ENCODE assay signal across 20 cellular contexts in genomic region chr7:108403597-108404217, GRCh38. TPM values are rescaled to one million over a fixed set of nuclear protein-coding genes. Genes with fewer than 3 reads are reported as not detected.
DNase-seq lines count a peak whose midpoint lies in the region; ATAC-seq and TF ChIP-seq lines count a peak whose summit lies in the region.
"Had no signal": no experiment of that assay in that cellular context is flagged by ENCODE, and none has a peak within 500 bp of the region (broad histone marks: within the 10 kb centered on the region; RNA-seq: fewer than 3 reads in every experiment).

No MANE protein-coding gene starts in this region.

- peaks cover 46% of the 10 kb centered on the region for H3K4me1 Mint-ChIP-seq in brain

- H3K9me2 ChIP-seq in SK-N-SH = no peaks in the 10 kb centered on the region

- H4K20me1 ChIP-seq in SK-N-SH (ENCODE audit: insufficient read depth) = no peaks in the 10 kb centered on the region

- peak; percentile 11; the same call in 1 of the 2 replicates for TF ChIP-seq RAD21 in SK-N-SH (IDR thresholded peaks at IDR 0.05; ENCODE audit: low read length)

- H3K9me3 Mint-ChIP-seq in brain = peaks cover 0 to 2% (median 0%) of the 10 kb centered on the region in 5 experiments
- H3K9me3 Mint-ChIP-seq: activated naive CD4-positive, alpha-beta T cell treated with anti-CD3 and anti-CD28 coated beads for 36 hours; naive thymus-derived CD8-positive, alpha-beta T cell had no signal

- no peaks in the 10 kb centered on the region for H3K36me3 ChIP-seq in SK-N-SH (replicated peaks in 1 of 2; ENCODE audit: control insufficient read depth in 1 of 2, insufficient read depth in 2 of 2, low read length in 1 of 2)
- H3K36me3 ChIP-seq: MG63, suprapubic skin had no signal

- DNase-seq in SK-N-SH = peak; percentile 25
- peak; percentile 89 for DNase-seq in NCI-H1694 (lab: John Stamatoyannopoulos, UW)
- no peak for DNase-seq in epidermal melanocyte (ENCODE audit: insufficient read length, low spot score)
- no peak for DNase-seq in NCI-H510A treated with DMSO at 0.1 percent for 48 hours (lab: John Stamatoyannopoulos, UW)
- DNase-seq: activated CD4-positive, alpha-beta T cell treated with anti-CD3 and anti-CD28 coated beads, Interleukin-2, amount 50 U/mL, for 1 hour; activated naive CD4-positive, alpha-beta T cell treated with anti-CD3 and anti-CD28 coated beads for 36 hours; cortex of kidney; left ventricle myocardium superior; MG63; midbrain; naive thymus-derived CD8-positive, alpha-beta T cell; NCI-H774; small intestine; stimulated activated CD4-positive, alpha-beta T cell treated with anti-CD3 and anti-CD28 coated beads, Interleukin-2, amount 100 ng/mL, for 24 hours had no signal

- POLR2A ChIA-PET in SK-N-SH (lab: Yijun Ruan, JAX) = interaction anchor here (0.8 to 1.0 kb wide), 2 partner anchors 52 to 99 kb away, joined by 3 read pairs; no protein-coding TSS in a partner anchor

- TF ChIP-seq CTCF in SK-N-SH (IDR thresholded peaks at IDR 0.05) (no peak), brain (conservative IDR thresholded peaks at IDR 0.05) (no peak)

- no peaks in the 10 kb centered on the region for H3F3A ChIP-seq in SK-N-SH (replicated peaks; ENCODE audit: insufficient read depth)

- H3K27ac ChIP-seq in SK-N-SH (ENCODE audit: low read depth in 2 of 2, low read length in 1 of 2) = peak overlapping the region in 1 of 2 experiments; percentile 80; a peak in 2 of 4 replicates
- H3K27ac ChIP-seq: C4-2B, GM23248, suprapubic skin had no signal

- H3K4me3 Mint-ChIP-seq in brain = peak overlapping the region in 1 of 5 experiments; percentile 23
- H3K4me3 Mint-ChIP-seq: activated naive CD4-positive, alpha-beta T cell treated with anti-CD3 and anti-CD28 coated beads for 36 hours; naive thymus-derived CD8-positive, alpha-beta T cell had no signal

- peaks cover 10% of the 10 kb centered on the region for H3K36me3 Mint-ChIP-seq in brain

- H3K79me2 ChIP-seq in SK-N-SH (ENCODE audit: insufficient read depth) = no peaks in the 10 kb centered on the region

- CTCF ChIA-PET in SK-N-SH (lab: Yijun Ruan, JAX) = interaction anchor here (0.6 to 3.9 kb wide), 7 partner anchors 41 to 402 kb away, joined by 3 to 15 read pairs (median 4); no protein-coding TSS in a partner anchor

- no peaks in the 10 kb centered on the region for H3K27me3 Mint-ChIP-seq in brain

- TF ChIP-seq EP300 in SK-N-SH (IDR thresholded peaks at IDR 0.05; ENCODE audit: borderline replicate concordance in 1 of 2, low read depth in 1 of 2, low read length in 1 of 2) = no peak

- no peaks in the 10 kb centered on the region for H3K27me3 ChIP-seq in SK-N-SH (ENCODE audit: insufficient read depth)
- H3K27me3 ChIP-seq: MG63, suprapubic skin had no signal

- no peak overlapping the region for H2AFZ ChIP-seq in SK-N-SH (ENCODE audit: low read depth)
- H2AFZ ChIP-seq: GM23248 had no signal

- H3K4me2 ChIP-seq in SK-N-SH = no peak overlapping the region

- ATAC-seq in SK-N-SH treated with all-trans-retinoic acid at 6 μM for 48 hours = no peak
- ATAC-seq in HG02885 (IDR thresholded peaks at IDR 0.05; ENCODE audit: poor library complexity, unreplicated experiment) = no peak
- ATAC-seq: naive thymus-derived CD8-positive, alpha-beta T cell had no signal

- H3K27ac Mint-ChIP-seq in brain = peak overlapping the region in 3 of 5 experiments; percentile 38 to 100 (median 65)
- H3K27ac Mint-ChIP-seq: activated naive CD4-positive, alpha-beta T cell treated with anti-CD3 and anti-CD28 coated beads for 36 hours; naive thymus-derived CD8-positive, alpha-beta T cell had no signal

- H3K4me3 ChIP-seq in SK-N-SH (ENCODE audit: low read depth in 2 of 2, low read length in 1 of 2) = no peak overlapping the region
- H3K4me3 ChIP-seq: GM23248, MG63, suprapubic skin had no signal

- whole genome bisulfite sequencing in SK-N-SH (ENCODE audit: low lambda C conversion rate) = 57% methylated on average over 9 of the region's 9 CpGs

- H3K4me1 ChIP-seq in SK-N-SH (ENCODE audit: control insufficient read depth in 1 of 2, insufficient read depth in 2 of 2, low read depth in 1 of 2, low read length in 1 of 2) = peaks cover 3 to 31% of the 10 kb centered on the region in 2 experiments; a peak in 3 of 4 replicates
- H3K4me1 ChIP-seq: suprapubic skin had no signal

- no peaks in the 10 kb centered on the region for H3K9me3 ChIP-seq in SK-N-SH
- H3K9me3 ChIP-seq: MG63, suprapubic skin had no signal

- no peak overlapping the region for H3K9ac ChIP-seq in SK-N-SH
- H3K9ac ChIP-seq: GM23248 had no signal

TF ChIP-seq in SK-N-SH, 30 proteins besides CTCF, POLR2A, EP300 and RAD21:
- TF ChIP-seq IRF3 (IDR thresholded peaks at IDR 0.05; ENCODE audit: low read depth, low read length) = no peak
- TF ChIP-seq RCOR1 (IDR thresholded peaks at IDR 0.05; ENCODE audit: low read length) = peak; percentile 54
- TF ChIP-seq SIN3A (IDR thresholded peaks at IDR 0.05; ENCODE audit: borderline replicate concordance, low read depth, low read length) = no peak
- peak; percentile 41 for TF ChIP-seq CHD2 (IDR thresholded peaks at IDR 0.05; ENCODE audit: low read length, partially characterized antibody)
TF ChIP-seq in SK-N-SH: peak in this region for 2.

TF ChIP-seq in SK-N-SH treated with all-trans-retinoic acid at 6 μM for 48 hours, 23 proteins besides CTCF, POLR2A, EP300 and RAD21:
- TF ChIP-seq ZFP3 (CRISPR knock-in tag; IDR thresholded peaks at IDR 0.05) (no peak), CSDC2 (CRISPR knock-in tag; IDR thresholded peaks at IDR 0.05) (no peak), ZC3H10 (CRISPR knock-in tag; IDR thresholded peaks at IDR 0.05) (no peak), ESRRG (CRISPR knock-in tag; IDR thresholded peaks at IDR 0.05) (no peak), TOX (CRISPR knock-in tag; IDR thresholded peaks at IDR 0.05; ENCODE audit: borderline replicate concordance) (no peak), SNAI2 (CRISPR knock-in tag; IDR thresholded peaks at IDR 0.05) (no peak), CSRNP3 (CRISPR knock-in tag; IDR thresholded peaks at IDR 0.05) (no peak), TCF4 (CRISPR knock-in tag; IDR thresholded peaks at IDR 0.05; ENCODE audit: borderline replicate concordance) (no peak), ZNF565 (CRISPR knock-in tag; conservative IDR thresholded peaks at IDR 0.05; ENCODE audit: low read depth) (no peak), OSR1 (CRISPR knock-in tag; IDR thresholded peaks at IDR 0.05) (no peak), PPARA (CRISPR knock-in tag; IDR thresholded peaks at IDR 0.05; ENCODE audit: borderline replicate concordance) (no peak), ZFP30 (CRISPR knock-in tag; IDR thresholded peaks at IDR 0.05) (no peak), ISL1 (CRISPR knock-in tag; IDR thresholded peaks at IDR 0.05) (no peak), POU6F1 (CRISPR knock-in tag; IDR thresholded peaks at IDR 0.05; ENCODE audit: borderline replicate concordance, low read depth) (no peak), PATZ1 (CRISPR knock-in tag; IDR thresholded peaks at IDR 0.05; ENCODE audit: borderline replicate concordance) (no peak), RARB (CRISPR knock-in tag; IDR thresholded peaks at IDR 0.05) (no peak), BACH2 (CRISPR knock-in tag; IDR thresholded peaks at IDR 0.05; ENCODE audit: borderline replicate concordance) (no peak)

RNA-seq across cellular contexts. Expression of gene NRCAM, which starts 52.5 kb away (rescaled TPM):
- polyA plus RNA-seq in SK-N-SH (2012; rRNA removed) = 1.1 and 5.1 TPM in 2 replicates
- 5.6 and 9.1 TPM in 2 replicates for polyA plus RNA-seq in SK-N-SH (2012; cell fraction: cytosol; rRNA removed)
- 2.2 and 2.6 TPM in 2 replicates for polyA plus RNA-seq in SK-N-SH (2012; cell fraction: nucleus; rRNA removed)
- polyA plus RNA-seq in brain (ENCODE audit: insufficient read depth, low read depth, low replicate concordance) = 106 TPM

Comparison
In these comparisons a context has a peak if more than half of its experiments do, and no peak if none do; other contexts are left out.
1. DNase-seq: peak in SK-N-SH (single experiment) and NCI-H1694 (single experiment); none in epidermal melanocyte (single experiment) and NCI-H510A treated with DMSO at 0.1 percent for 48 hours (single experiment).
2. RNA of gene NRCAM, which starts 52.5 kb away (polyA plus RNA-seq): 106 TPM in brain (single experiment); 1.1 to 9.1 TPM in SK-N-SH; every median in the first group is over 10 times any median in the second.